Comparison of ENCODE assay signal across 8 cellular contexts in genomic region chr2:235551965-235552364, GRCh38. TPM values are rescaled to one million over a fixed set of nuclear protein-coding genes. Genes with fewer than 3 reads are reported as not detected.
DNase-seq lines count a peak whose midpoint lies in the region; ATAC-seq, FAIRE-seq and TF ChIP-seq lines count a peak whose summit lies in the region.

No MANE protein-coding gene starts in this region.

- H3K27ac Mint-ChIP-seq in HFFc6 (no peak overlapping the region), T-cell (no peak overlapping the region)

- H3K36me3 ChIP-seq in BE2C (no peaks in the 10 kb centered on the region), SJCRH30 (no peaks in the 10 kb centered on the region), pancreas (no peaks in the 10 kb centered on the region)

- no peaks in the 10 kb centered on the region for H3K4me1 ChIP-seq in BE2C
- H3K4me1 ChIP-seq in SJCRH30 = peaks cover 4% of the 10 kb centered on the region; the same call in 1 of the 2 replicates
- H3K4me1 ChIP-seq in pancreas = peaks cover 6 to 18% (median 8%) of the 10 kb centered on the region in 3 donors

- intact Hi-C loops in pancreas (cut with DNase I) = no loop called here

- no peaks in the 10 kb centered on the region for H3K27me3 ChIP-seq in BE2C
- H3K27me3 ChIP-seq in SJCRH30 = no peaks in the 10 kb centered on the region
- H3K27me3 ChIP-seq in pancreas = no peaks in the 10 kb centered on the region

- TF ChIP-seq CTCF in BE2C (IDR thresholded peaks at IDR 0.05; ENCODE audit: low read depth, low read length) (peak; percentile 72), HFFc6 (IDR thresholded peaks at IDR 0.05) (peak; percentile 80), pancreas (IDR thresholded peaks at IDR 0.05) (peak in 3 of 4 donors; percentile 11 to 39 (median 37))

- 10 to 14% methylated on average over 8 of the region's 8 CpGs for WGBS in pancreas, 2 donors

- ATAC-seq in pancreas (peak; percentile 81 to 91 (median 86)), T-cell (replicated peaks in 1 of 4) (no peak), HG03139 (IDR thresholded peaks at IDR 0.05; ENCODE audit: unreplicated experiment) (no peak), HG03432 (IDR thresholded peaks at IDR 0.05; ENCODE audit: unreplicated experiment) (no peak)

- H3K36me3 Mint-ChIP-seq in HFFc6 (ENCODE audit: low read depth) (no peaks in the 10 kb centered on the region), T-cell (no peaks in the 10 kb centered on the region)

- POLR2A ChIA-PET in T-cell (lab: Charles Lee) = no interaction called here

- H3K27ac ChIP-seq in SJCRH30 (no peak overlapping the region), pancreas (no peak overlapping the region)

- CTCF ChIA-PET in T-cell (lab: Charles Lee) = no interaction called here

- H3K9me3 ChIP-seq in BE2C (no peaks in the 10 kb centered on the region), SJCRH30 (replicated peaks) (no peaks in the 10 kb centered on the region), pancreas (no peaks in the 10 kb centered on the region)

- H3K9me3 Mint-ChIP-seq in HFFc6 = no peaks in the 10 kb centered on the region
- no peaks in the 10 kb centered on the region for H3K9me3 Mint-ChIP-seq in T-cell

- peaks cover 9% of the 10 kb centered on the region; the same call in 1 of the 2 replicates for H3K4me1 Mint-ChIP-seq in HFFc6 (ENCODE audit: low read depth)
- no peaks in the 10 kb centered on the region for H3K4me1 Mint-ChIP-seq in T-cell

- H3K27me3 Mint-ChIP-seq in HFFc6 (ENCODE audit: insufficient read depth) = no peaks in the 10 kb centered on the region; the same call in 1 of the 2 replicates
- H3K27me3 Mint-ChIP-seq in T-cell = peaks cover 30 to 34% of the 10 kb centered on the region in 2 donors

- FAIRE-seq in pancreas (lab: Jason Lieb, UNC) = no peak

- DNase-seq in BE2C (peak; percentile 68), HFFc6 (peak; percentile 81), SJCRH30 (peak; percentile 40 to 62), fibroblast of the conjunctiva (ENCODE audit: low read depth) (peak; percentile 22), pancreas (peak; percentile 31 to 79 (median 53)), T-cell (no peak)

- H3K4me3 ChIP-seq in BE2C (ENCODE audit: low read depth, low read length) (no peak overlapping the region), SJCRH30 (no peak overlapping the region), pancreas (no peak overlapping the region)

- H3K4me3 Mint-ChIP-seq in HFFc6 (no peak overlapping the region), T-cell (no peak overlapping the region)

RNA-seq across cellular contexts. Expression of gene AGAP1, which starts 58.1 kb away (rescaled TPM):
- polyA plus RNA-seq in BE2C (2012; ENCODE audit: insufficient read depth, insufficient read length, low read depth) = 36.1 TPM
- 10 to 100 TPM; 14.1 to 16.0 (median 15.1) TPM for total RNA-seq in HFFc6 (2021; fragmentation: NEBNext Ultra II Directional; extraction: Animal tissue kit (Norgen Biotek cat#: 25700))
- 24.6 and 27.8 TPM in 2 replicates for total RNA-seq in SJCRH30 (2014; rRNA removed; shearing (Covaris generic))
- total RNA-seq in pancreas (10 to 100 TPM; 16.1 to 27.6 (median 19.4) TPM), T-cell (10 to 100 TPM in 1 of 5 donors, 1 to 10 TPM in 4; 3.9 to 15.6 (median 5.2) TPM)
- 1 to 10 TPM; 5.0 to 6.8 TPM for polyA plus RNA-seq in pancreas

Comparison
In these comparisons a context has a peak if more than half of its experiments do, and no peak if none do; other contexts are left out.
1. DNase-seq: peak in BE2C (single experiment), HFFc6 (single experiment), SJCRH30 (2 of 2), fibroblast of the conjunctiva (single experiment) and pancreas (6 of 6); none in T-cell (0 of 34).
2. ATAC-seq: peak in pancreas (4 of 4); none in T-cell (0 of 4), HG03139 (single experiment) and HG03432 (single experiment).
3. Peak in every context shown above with its lines, with median percentiles within 50 percentile points of each other: CTCF ChIP-seq.